ENCODE assay signal across 8 cellular contexts in genomic region chr3:12662593-12663310, GRCh38. TPM values are rescaled to one million over a fixed set of nuclear protein-coding genes. Genes with fewer than 3 reads are reported as not detected.
DNase-seq lines count a peak whose midpoint lies in the region; TF ChIP-seq lines count a peak whose summit lies in the region.

No MANE protein-coding gene starts in this region.

- intact Hi-C loops in activated T-helper 2 cell treated with anti-CD3 and anti-CD28 coated beads, Interferon-gamma antibody, Interleukin-2, Interleukin-4, amounts not matched to agents 10 μg/mL and 5 μg/mL and 100 μg/mL, durations not matched to agents 14 hours and 24 hours and 36 hours (cut with micrococcal nuclease): loop anchor here (2.0 to 5.0 kb wide), 3 partner anchors 36 to 525 kb away; no protein-coding TSS in a partner anchor

- H3K27ac Mint-ChIP-seq in activated T-helper 2 cell treated with anti-CD3 and anti-CD28 coated beads, Interferon-gamma antibody, Interleukin-2, Interleukin-4, amounts not matched to agents 10 μg/mL and 5 μg/mL and 100 μg/mL, durations not matched to agents 14 hours and 24 hours and 36 hours: peak overlapping the region; percentile 98
- peak overlapping the region; percentile 96 for H3K27ac Mint-ChIP-seq in type B pancreatic cell

- no peak overlapping the region for H3K23ac ChIP-seq in neuronal stem cell (ENCODE audit: low read depth, low read length, poor library complexity)

- peak overlapping the region; percentile 75 for H3K4me2 ChIP-seq in neuronal stem cell (ENCODE audit: insufficient read depth, low read length, poor library complexity, severe bottlenecking)

- H3K27me3 ChIP-seq in neuronal stem cell (ENCODE audit: control insufficient read depth in 3 of 3, insufficient read depth in 3 of 3, low read depth in 1 of 3, low read length in 3 of 3): no peaks in the 10 kb centered on the region

- peaks cover 0 to 6% of the 10 kb centered on the region in 2 donors for H3K36me3 ChIP-seq in neuronal stem cell (replicated peaks in 1 of 2; ENCODE audit: control insufficient read depth in 2 of 2, insufficient read depth in 2 of 2, low read length in 2 of 2)

- WGBS in neuronal stem cell (ENCODE audit: extremely low coverage in 2 of 2, insufficient read length in 2 of 2, insufficient replicate concordance in 1 of 2), 2 donors: no CpG with 5 or more reads among the region's 23 CpGs

- peak overlapping the region; percentile 95 for H3K4me3 Mint-ChIP-seq in activated T-helper 2 cell treated with anti-CD3 and anti-CD28 coated beads, Interferon-gamma antibody, Interleukin-2, Interleukin-4, amounts not matched to agents 10 μg/mL and 5 μg/mL and 100 μg/mL, durations not matched to agents 14 hours and 24 hours and 36 hours (ENCODE audit: low read depth)
- peak overlapping the region; percentile 93 for H3K4me3 Mint-ChIP-seq in type B pancreatic cell

- peaks cover 5% of the 10 kb centered on the region for H3K79me1 ChIP-seq in neuronal stem cell (ENCODE audit: low read depth, low read length)

- H2BK12ac ChIP-seq in neuronal stem cell (ENCODE audit: low read length): no peak overlapping the region

- peak; percentile 54 for DNase-seq in DMS 273 (lab: John Stamatoyannopoulos, UW; ENCODE audit: unreplicated experiment)
- DNase-seq in DMS 273 treated with DMSO at 0.1 percent for 48 hours (lab: John Stamatoyannopoulos, UW): no peak
- DNase-seq in NCI-H82 treated with DMSO at 0.1 percent for 48 hours (lab: John Stamatoyannopoulos, UW; ENCODE audit: unreplicated experiment): peak; percentile 2
- DNase-seq in activated T-helper 2 cell treated with anti-CD3 and anti-CD28 coated beads, Interferon-gamma antibody, Interleukin-2, Interleukin-4, amounts not matched to agents 10 μg/mL and 5 μg/mL and 100 μg/mL, durations not matched to agents 14 hours and 24 hours and 36 hours (ENCODE audit: low spot score): peak; percentile 24
- peak in 1 of 2 donors; percentile 76 for DNase-seq in foreskin fibroblast
- no peak for DNase-seq in neuronal stem cell (ENCODE audit: low spot score)
- DNase-seq in type B pancreatic cell (ENCODE audit: extremely low spot score, unreplicated experiment): no peak
- no peak for DNase-seq in GOT3 (lab: John Stamatoyannopoulos, UW)

- H3K27ac ChIP-seq in neuronal stem cell (replicated peaks; ENCODE audit: low read length): peak overlapping the region; percentile 98

- H2BK15ac ChIP-seq in neuronal stem cell (ENCODE audit: low read length): no peak overlapping the region

- peak overlapping the region; percentile 93 to 98 for H3K4me3 ChIP-seq in foreskin fibroblast (ENCODE audit: low read depth in 1 of 2, low read length in 2 of 2)
- peak overlapping the region; percentile 100 for H3K4me3 ChIP-seq in neuronal stem cell (ENCODE audit: low read length in 2 of 2)

- no peak overlapping the region for H3K14ac ChIP-seq in neuronal stem cell (ENCODE audit: low read length)

- peak overlapping the region; percentile 98 for H3K9ac ChIP-seq in neuronal stem cell (ENCODE audit: low read depth, low read length, poor library complexity)

- no peaks in the 10 kb centered on the region for H3K9me3 Mint-ChIP-seq in activated T-helper 2 cell treated with anti-CD3 and anti-CD28 coated beads, Interferon-gamma antibody, Interleukin-2, Interleukin-4, amounts not matched to agents 10 μg/mL and 5 μg/mL and 100 μg/mL, durations not matched to agents 14 hours and 24 hours and 36 hours
- H3K9me3 Mint-ChIP-seq in type B pancreatic cell: no peaks in the 10 kb centered on the region

- H3K36me3 Mint-ChIP-seq in activated T-helper 2 cell treated with anti-CD3 and anti-CD28 coated beads, Interferon-gamma antibody, Interleukin-2, Interleukin-4, amounts not matched to agents 10 μg/mL and 5 μg/mL and 100 μg/mL, durations not matched to agents 14 hours and 24 hours and 36 hours (ENCODE audit: low read depth): peaks cover 11% of the 10 kb centered on the region
- peaks cover 7% of the 10 kb centered on the region for H3K36me3 Mint-ChIP-seq in type B pancreatic cell

- no peak for TF ChIP-seq CTCF in foreskin fibroblast (IDR thresholded peaks at IDR 0.05; ENCODE audit: low read depth, low read length)
- no peak for TF ChIP-seq CTCF in type B pancreatic cell (conservative IDR thresholded peaks at IDR 0.05)

- no peaks in the 10 kb centered on the region for H3K27me3 Mint-ChIP-seq in activated T-helper 2 cell treated with anti-CD3 and anti-CD28 coated beads, Interferon-gamma antibody, Interleukin-2, Interleukin-4, amounts not matched to agents 10 μg/mL and 5 μg/mL and 100 μg/mL, durations not matched to agents 14 hours and 24 hours and 36 hours (ENCODE audit: low read depth)
- no peaks in the 10 kb centered on the region for H3K27me3 Mint-ChIP-seq in type B pancreatic cell

- no peaks in the 10 kb centered on the region for H3K9me3 ChIP-seq in neuronal stem cell (replicated peaks in 1 of 2; ENCODE audit: control insufficient read depth in 2 of 2, insufficient read depth in 1 of 2, low read depth in 1 of 2, low read length in 2 of 2)

- no peaks in the 10 kb centered on the region for H3K4me1 ChIP-seq in neuronal stem cell (ENCODE audit: control insufficient read depth in 2 of 2, insufficient read depth in 1 of 2, low read depth in 1 of 2, low read length in 2 of 2)

- H3K18ac ChIP-seq in neuronal stem cell (ENCODE audit: low read length): peak overlapping the region; percentile 100

- H2BK5ac ChIP-seq in neuronal stem cell (ENCODE audit: low read length): no peak overlapping the region

- H4K91ac ChIP-seq in neuronal stem cell (ENCODE audit: low read depth, low read length, poor library complexity): no peak overlapping the region

- H4K8ac ChIP-seq in neuronal stem cell (ENCODE audit: low read depth, low read length): no peak overlapping the region

- peak overlapping the region; percentile 100 for H2AK5ac ChIP-seq in neuronal stem cell (ENCODE audit: low read depth, low read length)

- H2AFZ ChIP-seq in neuronal stem cell (ENCODE audit: low read length): peak overlapping the region; percentile 91

- peaks cover 29% of the 10 kb centered on the region for H3K4me1 Mint-ChIP-seq in activated T-helper 2 cell treated with anti-CD3 and anti-CD28 coated beads, Interferon-gamma antibody, Interleukin-2, Interleukin-4, amounts not matched to agents 10 μg/mL and 5 μg/mL and 100 μg/mL, durations not matched to agents 14 hours and 24 hours and 36 hours (ENCODE audit: low read depth)
- H3K4me1 Mint-ChIP-seq in type B pancreatic cell (ENCODE audit: unreplicated experiment): peaks cover 25% of the 10 kb centered on the region

- no peak overlapping the region for H3K4ac ChIP-seq in neuronal stem cell (ENCODE audit: low read length)

- H2BK120ac ChIP-seq in neuronal stem cell (ENCODE audit: low read depth, low read length): no peak overlapping the region

RNA-seq across cellular contexts. Expression of gene RAF1, which starts 1.2 kb away (rescaled TPM):
- total RNA-seq in activated T-helper 2 cell treated with anti-CD3 and anti-CD28 coated beads, Interferon-gamma antibody, Interleukin-2, Interleukin-4, amounts not matched to agents 10 μg/mL and 5 μg/mL and 100 μg/mL, durations not matched to agents 14 hours and 24 hours and 36 hours: 85.1 and 89.7 TPM in 2 replicates
- polyA plus RNA-seq in neuronal stem cell (2013, experiment 1 of 2): 74.1 TPM
- polyA plus RNA-seq in neuronal stem cell (2013, experiment 2 of 2): 73.6 TPM
- 81.6 and 92.1 TPM in 2 replicates for total RNA-seq in type B pancreatic cell (ENCODE audit: low replicate concordance)

Comparison
In these comparisons a context has a peak if more than half of its experiments do, and no peak if none do; other contexts are left out.
1. DNase-seq: peak in DMS 273 (single experiment), NCI-H82 treated with DMSO at 0.1 percent for 48 hours (single experiment) and activated T-helper 2 cell treated with anti-CD3 and anti-CD28 coated beads, Interferon-gamma antibody, Interleukin-2, Interleukin-4, amounts not matched to agents 10 μg/mL and 5 μg/mL and 100 μg/mL, durations not matched to agents 14 hours and 24 hours and 36 hours (single experiment); none in DMS 273 treated with DMSO at 0.1 percent for 48 hours (single experiment), neuronal stem cell (single experiment), type B pancreatic cell (single experiment) and GOT3 (single experiment).